In the genomic region with DNA sequence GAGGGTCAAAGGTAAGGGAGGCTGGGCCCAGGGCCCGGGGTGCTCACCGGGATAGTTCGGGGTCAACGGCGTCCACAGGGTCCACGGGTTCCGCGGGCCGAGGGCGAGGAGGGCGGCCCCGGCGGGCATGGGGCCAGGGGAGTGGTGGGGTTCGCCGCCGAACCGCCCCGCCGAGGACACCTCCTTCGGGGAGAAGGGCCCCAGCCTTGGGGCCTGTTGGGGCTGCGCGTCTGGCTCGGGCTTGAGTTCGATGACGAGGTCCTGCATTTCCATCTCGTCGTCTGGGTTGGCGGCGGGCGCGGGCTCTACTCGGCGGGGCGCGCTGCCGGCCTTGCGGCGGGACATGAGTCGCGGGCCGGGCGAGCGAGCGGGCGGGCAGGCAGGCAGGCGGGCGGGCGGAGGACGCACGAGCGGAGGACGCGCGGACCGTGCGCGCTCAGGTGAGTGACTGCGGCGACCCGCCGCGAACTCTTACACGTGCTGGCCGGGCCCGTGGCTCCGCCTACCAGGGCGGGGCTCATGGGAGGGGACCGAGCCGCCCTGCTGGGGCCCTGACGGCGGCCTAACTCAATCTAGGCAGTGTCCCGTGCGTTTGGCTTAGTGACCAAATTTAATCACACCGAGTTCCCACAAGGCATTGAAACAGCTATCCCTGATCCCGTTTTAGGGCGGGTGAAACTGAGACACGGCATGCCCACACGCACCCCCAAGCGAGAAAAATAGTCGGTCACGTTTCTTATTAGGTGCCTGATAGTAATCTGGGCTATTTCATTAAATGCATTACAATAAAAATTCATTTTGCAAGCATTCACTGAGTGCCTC, we compare ENCODE assay signal across 8 cellular contexts. TPM values are rescaled to one million over a fixed set of nuclear protein-coding genes. Genes with fewer than 3 reads are reported as not detected.
DNase-seq lines count a peak whose midpoint lies in the region; ATAC-seq and TF ChIP-seq lines count a peak whose summit lies in the region.

A gene (minus strand): TSS at position 450 of the 822 bp plus-strand sequence. CDS start 105 bp downstream, at position 345.

- H3K4me2 ChIP-seq in KMS-11 = peak within 1 kb of the TSS; percentile 97
- peak within 1 kb of the TSS; percentile 88 for H3K4me2 ChIP-seq in hepatocyte

- 5% methylated on average over 28 of the region's 81 CpGs for WGBS in hepatocyte (ENCODE audit: low lambda C conversion rate, missing lambda C conversion rate)

- no peaks in the 10 kb centered on the region for H4K20me1 ChIP-seq in KMS-11 (ENCODE audit: insufficient read depth)
- no peaks in the 10 kb centered on the region for H4K20me1 ChIP-seq in hepatocyte (ENCODE audit: insufficient read depth, poor library complexity, severe bottlenecking)

- POLR2A ChIA-PET in T-cell (lab: Charles Lee) = no interaction called here

- peak; percentile 41 for ATAC-seq in GM21390 (IDR thresholded peaks at IDR 0.05; ENCODE audit: unreplicated experiment)
- ATAC-seq in T-cell (replicated peaks in 1 of 4) = peak; percentile 78 to 81 (median 80)
- ATAC-seq in activated naive CD8-positive, alpha-beta T cell treated with anti-CD3 and anti-CD28 coated beads, Interleukin-2, amount 50 U/mL, for 24 hours = peak; percentile 79
- no peak for ATAC-seq in HG02870 (IDR thresholded peaks at IDR 0.05; ENCODE audit: unreplicated experiment)

- H3K36me3 ChIP-seq in KMS-11 (ENCODE audit: insufficient read depth) (peaks cover 6% of the 10 kb centered on the region; the same call in 1 of the 2 replicates), hepatocyte (replicated peaks; ENCODE audit: insufficient read depth, low read depth) (no peaks in the 10 kb centered on the region), skeletal muscle tissue (ENCODE audit: control insufficient read depth in 3 of 3, insufficient read depth in 3 of 3, low read length in 3 of 3) (peaks cover 0 to 4% (median 2%) of the 10 kb centered on the region in 3 donors)

- H3K27me3 ChIP-seq in KMS-11 (ENCODE audit: insufficient read depth, low read depth) (no peaks in the 10 kb centered on the region), hepatocyte (no peaks in the 10 kb centered on the region), skeletal muscle tissue (ENCODE audit: control insufficient read depth in 3 of 3, insufficient read depth in 3 of 3, low read length in 3 of 3) (no peaks in the 10 kb centered on the region)

- H3K4me1 Mint-ChIP-seq in T-cell = peaks cover 32 to 53% (median 39%) of the 10 kb centered on the region in 3 donors
- H3K4me1 Mint-ChIP-seq in activated naive CD8-positive, alpha-beta T cell treated with anti-CD3 and anti-CD28 coated beads, Interleukin-2, amount 50 U/mL, for 24 hours = peaks cover 44% of the 10 kb centered on the region

- peak within 1 kb of the TSS; percentile 70 to 99 (median 75) for H3K4me3 Mint-ChIP-seq in T-cell
- H3K4me3 Mint-ChIP-seq in activated naive CD8-positive, alpha-beta T cell treated with anti-CD3 and anti-CD28 coated beads, Interleukin-2, amount 50 U/mL, for 24 hours = peak within 1 kb of the TSS; percentile 81

- H3K27ac ChIP-seq in KMS-11 (peak within 1 kb of the TSS; percentile 59), hepatocyte (peak within 1 kb of the TSS; percentile 14), skeletal muscle tissue (ENCODE audit: low read depth, low read length) (peak within 1 kb of the TSS; percentile 30)

- CTCF ChIA-PET in T-cell (lab: Charles Lee) = no interaction called here

- TF ChIP-seq CTCF in KMS-11 (conservative IDR thresholded peaks at IDR 0.05; ENCODE audit: low read depth, low read length) (no peak), hepatocyte (IDR thresholded peaks at IDR 0.05; ENCODE audit: poor library complexity) (no peak)

- H3K27ac Mint-ChIP-seq in T-cell = peak within 1 kb of the TSS; percentile 81 to 89
- peak within 1 kb of the TSS; percentile 48 for H3K27ac Mint-ChIP-seq in activated naive CD8-positive, alpha-beta T cell treated with anti-CD3 and anti-CD28 coated beads, Interleukin-2, amount 50 U/mL, for 24 hours

- H3K27me3 Mint-ChIP-seq in T-cell = no peaks in the 10 kb centered on the region
- H3K27me3 Mint-ChIP-seq in activated naive CD8-positive, alpha-beta T cell treated with anti-CD3 and anti-CD28 coated beads, Interleukin-2, amount 50 U/mL, for 24 hours = no peaks in the 10 kb centered on the region

- no peak within 1 kb of the TSS for H3K4me3 ChIP-seq in KMS-11 (IDR thresholded peaks at IDR 0.05; ENCODE audit: insufficient read depth, low read depth, low read length)
- H3K4me3 ChIP-seq in hepatocyte = peak within 1 kb of the TSS; percentile 8
- peak within 1 kb of the TSS; percentile 48 to 66 (median 65) for H3K4me3 ChIP-seq in skeletal muscle tissue (ENCODE audit: low read length in 3 of 3)

- H3K79me2 ChIP-seq in KMS-11 (ENCODE audit: insufficient read depth, low read depth) (peaks cover 68% of the 10 kb centered on the region), hepatocyte (peaks cover 24% of the 10 kb centered on the region)

- peak within 1 kb of the TSS; percentile 62 for H3K9ac ChIP-seq in KMS-11
- H3K9ac ChIP-seq in skeletal muscle tissue (ENCODE audit: low read depth in 1 of 3, low read length in 3 of 3) = peak within 1 kb of the TSS; percentile 20 to 72 (median 42)

- H2AFZ ChIP-seq in KMS-11 (ENCODE audit: low read depth) (peak within 1 kb of the TSS; percentile 59), hepatocyte (peak within 1 kb of the TSS; percentile 23)

- H3K4me1 ChIP-seq in KMS-11 (ENCODE audit: low read depth, poor library complexity, severe bottlenecking) (peaks cover 57% of the 10 kb centered on the region), hepatocyte (ENCODE audit: insufficient read depth) (no peaks in the 10 kb centered on the region), skeletal muscle tissue (ENCODE audit: control insufficient read depth in 3 of 3, insufficient read depth in 3 of 3, low read length in 3 of 3) (peaks cover 22 to 39% (median 23%) of the 10 kb centered on the region in 3 donors)

- H3K9me2 ChIP-seq in hepatocyte (replicated peaks; ENCODE audit: insufficient read depth) = no peaks in the 10 kb centered on the region

- DNase-seq in DMS 273 treated with DMSO at 0.1 percent for 48 hours (lab: John Stamatoyannopoulos, UW) (peak; percentile 34), T-cell (peak; percentile 35 to 79 (median 63)), hepatocyte (ENCODE audit: low spot score) (peak; percentile 90)
- peak; percentile 86 for DNase-seq in activated naive CD8-positive, alpha-beta T cell treated with anti-CD3 and anti-CD28 coated beads, Interleukin-2, amount 50 U/mL, for 24 hours

- no peaks in the 10 kb centered on the region for H3K9me3 Mint-ChIP-seq in T-cell
- H3K9me3 Mint-ChIP-seq in activated naive CD8-positive, alpha-beta T cell treated with anti-CD3 and anti-CD28 coated beads, Interleukin-2, amount 50 U/mL, for 24 hours = no peaks in the 10 kb centered on the region

- H3K9me3 ChIP-seq in hepatocyte (ENCODE audit: low read depth) (no peaks in the 10 kb centered on the region), skeletal muscle tissue (ENCODE audit: control insufficient read depth in 3 of 3, low read length in 3 of 3) (no peaks in the 10 kb centered on the region)

- peaks cover 1% of the 10 kb centered on the region for H3K36me3 Mint-ChIP-seq in T-cell
- H3K36me3 Mint-ChIP-seq in activated naive CD8-positive, alpha-beta T cell treated with anti-CD3 and anti-CD28 coated beads, Interleukin-2, amount 50 U/mL, for 24 hours (ENCODE audit: low read depth) = peaks cover 9% of the 10 kb centered on the region

RNA-seq across cellular contexts. Expression of the gene that starts here (rescaled TPM):
- total RNA-seq in T-cell (1 to 10 TPM; 1.4 to 4.3 (median 3.5) TPM), hepatocyte (0.52 TPM in 1 of 2 replicates, not detected in the other), skeletal muscle tissue (not detected)
- 1.2 TPM in 1 of 2 replicates, not detected in the other for polyA plus RNA-seq in hepatocyte

Comparison
In these comparisons a context has a peak if more than half of its experiments do, and no peak if none do; other contexts are left out.
1. DNase-seq: peak in every context shown above with its lines; median percentile 90 in hepatocyte; 86 in activated naive CD8-positive, alpha-beta T cell treated with anti-CD3 and anti-CD28 coated beads, Interleukin-2, amount 50 U/mL, for 24 hours; 63 in T-cell; 34 in DMS 273 treated with DMSO at 0.1 percent for 48 hours.